In the genomic region with DNA sequence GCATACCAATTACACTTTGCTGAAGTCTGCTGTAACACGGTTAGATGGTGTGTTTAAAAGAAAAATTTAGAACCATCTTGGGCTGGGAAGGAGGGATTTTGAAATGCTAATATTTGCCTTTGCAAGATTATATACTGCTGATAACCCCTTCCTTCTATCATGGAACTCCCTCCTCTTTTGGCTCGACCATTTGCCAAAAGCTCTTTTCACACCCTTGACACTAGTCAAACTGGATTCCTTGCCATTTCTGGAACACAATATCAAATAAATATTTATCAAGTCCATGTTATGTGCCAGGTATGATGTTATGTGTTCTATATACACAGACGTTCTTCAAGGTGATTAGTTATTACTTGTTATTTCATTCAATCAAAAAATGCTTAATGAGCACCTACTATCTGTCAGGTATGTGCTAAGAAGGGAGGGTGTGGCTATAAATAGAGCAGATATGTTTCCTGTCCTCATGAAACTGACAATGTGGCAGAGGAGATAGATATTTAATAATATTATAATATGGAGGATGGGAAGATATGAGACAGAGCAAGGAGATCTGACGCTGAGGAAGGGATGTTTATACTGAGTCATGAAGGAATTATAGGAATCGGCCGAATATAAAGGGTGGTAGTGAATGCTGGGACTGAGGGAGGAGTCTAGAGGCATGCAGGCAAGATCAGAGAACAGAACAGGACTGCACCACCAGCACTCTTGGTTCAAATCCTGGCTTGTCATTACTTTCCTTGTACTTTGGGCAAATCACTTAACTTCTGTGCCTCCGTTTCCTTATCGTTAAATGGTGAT, we compare ENCODE assay signal across 18 cellular contexts. TPM values are rescaled to one million over a fixed set of nuclear protein-coding genes. Genes with fewer than 3 reads are reported as not detected.
DNase-seq lines count a peak whose midpoint lies in the region; ATAC-seq, FAIRE-seq and TF ChIP-seq lines count a peak whose summit lies in the region.
"Had no signal": no experiment of that assay in that cellular context is flagged by ENCODE, and none has a peak within 500 bp of the region (broad histone marks: within the 10 kb centered on the region; RNA-seq: fewer than 3 reads in every experiment).

No MANE protein-coding gene starts in this region.

- H3K4me2 ChIP-seq in K562 (ENCODE audit: insufficient read depth, low read length), result 0 out of 2 replicates have a peak overlapping the region, but pooled peaks have one; percentile 4
- H3K4me2 ChIP-seq: KMS-11 had no signal

- WGBS in K562 (ENCODE audit: insufficient coverage, low coverage, missing lambda C conversion rate), result 33% methylated on average over 8 of the region's 8 CpGs

- no peak for TF ChIP-seq EP300 in K562 (IDR thresholded peaks at IDR 0.05; ENCODE audit: low read length)

- no peaks in the 10 kb centered on the region for H3K9me3 ChIP-seq in K562 (replicated peaks; ENCODE audit: control insufficient read depth, insufficient read depth, low read depth, low read length)
- H3K9me3 ChIP-seq in ascending aorta, result no peaks in the 10 kb centered on the region
- H3K9me3 ChIP-seq: SJCRH30 had no signal

- H3K27ac ChIP-seq in K562 (ENCODE audit: extremely low read depth, low read depth, low read length) (no peak overlapping the region; the same call in 2 of the 3 replicates), foreskin keratinocyte (no peak overlapping the region), ascending aorta (no peak overlapping the region)
- H3K27ac ChIP-seq: HL-60, KMS-11, RWPE1, SJCRH30 had no signal

- no peaks in the 10 kb centered on the region for H3K9me1 ChIP-seq in K562 (ENCODE audit: control insufficient read depth, insufficient read depth, low read length)

- no peak overlapping the region for H3K9ac ChIP-seq in K562 (ENCODE audit: insufficient read depth in 1 of 2, low read depth in 2 of 2, low read length in 2 of 2)
- H3K9ac ChIP-seq: KMS-11 had no signal

- no peak for ATAC-seq in K562
- peak; percentile 48 for ATAC-seq in foreskin keratinocyte
- no peak for ATAC-seq in GM21528 (IDR thresholded peaks at IDR 0.05; ENCODE audit: low FRiP score, unreplicated experiment)

- FAIRE-seq in K562 (lab: Jason Lieb, UNC), result no peak

- peak overlapping the region; percentile 85 for H2AFZ ChIP-seq in K562 (ENCODE audit: low read depth, low read length)

- no peak for TF ChIP-seq RAD21 in K562 (CRISPR knock-in tag; conservative IDR thresholded peaks at IDR 0.05 in 1 of 2, IDR thresholded peaks at IDR 0.05 in 1 of 2)

- POLR2A ChIA-PET in K562 (lab: Yijun Ruan, JAX), result interaction anchor here (1.3 kb wide), 1 partner anchor 10 kb away, joined by 3 read pairs; no protein-coding TSS in a partner anchor

- H3K36me3 ChIP-seq in K562 (ENCODE audit: control insufficient read depth, insufficient read depth, low read length) (no peaks in the 10 kb centered on the region; the same call in 2 of the 3 replicates), ascending aorta (no peaks in the 10 kb centered on the region)
- H3K36me3 ChIP-seq: SJCRH30 had no signal

- TF ChIP-seq POLR2A in K562 (conservative IDR thresholded peaks at IDR 0.05), result no peak

- intact Hi-C loops in K562 (cut with micrococcal nuclease) (no loop called here), ascending aorta (cut with DNase I) (no loop called here)

- no peaks in the 10 kb centered on the region for H4K20me1 ChIP-seq in K562 (replicated peaks; ENCODE audit: control insufficient read depth, insufficient read depth, low read length)

- BruUV-seq in K562 (replicated peaks; lab: Mats Ljungman, UMichigan), result no TSS peak

- CTCF ChIA-PET in K562 (lab: Yijun Ruan, JAX; ENCODE audit: low intra/inter-chr PET ratio), result no interaction called here

- no peaks in the 10 kb centered on the region for H3K79me2 ChIP-seq in K562 (ENCODE audit: control insufficient read depth, insufficient read depth, low read length)

- DNase-seq in NCI-H2196 (lab: John Stamatoyannopoulos, UW; ENCODE audit: unreplicated experiment), result peak; percentile 38
- no peak for DNase-seq in NCI-H2196 treated with DMSO at 0.1 percent for 48 hours (lab: John Stamatoyannopoulos, UW; ENCODE audit: unreplicated experiment)
- no peak for DNase-seq in K562 (ENCODE audit: extremely low read depth in 1 of 4, low spot score in 3 of 4)
- DNase-seq in foreskin keratinocyte, result peak in 1 of 2 donors; percentile 61
- no peak for DNase-seq in activated CD4-positive, CD25-positive, alpha-beta regulatory T cell (lab: John Stamatoyannopoulos, UW)
- DNase-seq in ascending aorta (ENCODE audit: low spot score in 2 of 2), result no peak
- no peak for DNase-seq in NCI-H446 (lab: John Stamatoyannopoulos, UW)
- DNase-seq: 8988T; C1 segment of cervical spinal cord; H9; NCI-H526; NK-92 treated with Interleukin-12 subunit alpha and Interleukin-12 subunit beta, amount 100 ng/mL, for 24 hours; SJCRH30; SW 1271 had no signal

- TF ChIP-seq CTCF in K562 (IDR thresholded peaks at IDR 0.05 in 2 of 3, conservative IDR thresholded peaks at IDR 0.05 in 1 of 3; ENCODE audit: insufficient read depth in 2 of 3, low read depth in 1 of 3, low read length in 3 of 3) (no peak), foreskin keratinocyte (conservative IDR thresholded peaks at IDR 0.05) (no peak), ascending aorta (IDR thresholded peaks at IDR 0.05) (no peak)

- in situ Hi-C loops in K562 (cut with MboI), result no loop called here

- no peak overlapping the region for H3K4me3 ChIP-seq in K562
- H3K4me3 ChIP-seq in ascending aorta, result no peak overlapping the region
- H3K4me3 ChIP-seq: SJCRH30 had no signal

- H3K4me1 ChIP-seq in K562 (replicated peaks in 1 of 2; ENCODE audit: control insufficient read depth in 2 of 2, insufficient read depth in 2 of 2, low read length in 2 of 2) (peaks cover 5 to 50% of the 10 kb centered on the region in 2 experiments), foreskin keratinocyte (peaks cover 40% of the 10 kb centered on the region), ascending aorta (peaks cover 0 to 5% of the 10 kb centered on the region in 2 donors)
- H3K4me1 ChIP-seq: SJCRH30 had no signal

- no peaks in the 10 kb centered on the region for H3K27me3 ChIP-seq in K562 (ENCODE audit: control insufficient read depth in 2 of 2, insufficient read depth in 2 of 2, low read length in 2 of 2)
- H3K27me3 ChIP-seq in foreskin keratinocyte, result no peaks in the 10 kb centered on the region
- no peaks in the 10 kb centered on the region for H3K27me3 ChIP-seq in ascending aorta
- H3K27me3 ChIP-seq: SJCRH30 had no signal

TF ChIP-seq in K562, 482 proteins besides CTCF, POLR2A, EP300 and RAD21:
- TF ChIP-seq RBM25 (IDR thresholded peaks at IDR 0.05; ENCODE audit: low read depth, low read length, severe bottlenecking) (peak; percentile 15), CHCHD3 (CRISPR knock-in tag; IDR thresholded peaks at IDR 0.05) (no peak), MEF2A (IDR thresholded peaks at IDR 0.05; ENCODE audit: control insufficient read depth, low read depth, low read length) (peak; percentile 18; the same call in 1 of the 2 replicates)
TF ChIP-seq in K562: peak in this region for 2.

RNA-seq across cellular contexts. Expression of a gene that starts 16.1 kb away (rescaled TPM):
- total RNA-seq in K562 (2011; cell fraction: chromatin; rRNA removed; ENCODE audit: low replicate concordance), result 97.5 and 111 TPM in 2 replicates
- 52.4 and 62.2 TPM in 2 replicates for total RNA-seq in K562 (2011; cell fraction: nucleolus; rRNA removed)
- total RNA-seq in K562 (2011; cell fraction: nucleoplasm; rRNA removed), result 116 and 133 TPM in 2 replicates
- total RNA-seq in K562 (2014; rRNA removed), result 24.2 and 32.0 TPM in 2 replicates
- total RNA-seq in K562 (2014; rRNA removed; fragmentation: Illumina TruSeq; extraction: Trizol), result 39.8 and 49.1 TPM in 2 replicates
- 39.1 and 43.0 TPM in 2 replicates for total RNA-seq in K562 (2015; rRNA removed; fragmentation: Illumina TruSeq; extraction: Trizol)
- 36.9 and 38.6 TPM in 2 replicates for total RNA-seq in K562 (2021)
- polyA plus RNA-seq in K562 (2011; rRNA removed), result 49.8 and 66.2 TPM in 2 replicates
- 23.6 and 44.4 TPM in 2 replicates for polyA plus RNA-seq in K562 (2011; cell fraction: cytosol; rRNA removed)
- 23.0 and 26.5 TPM in 2 replicates for polyA plus RNA-seq in K562 (2011; cell fraction: nucleus; rRNA removed)
- polyA plus RNA-seq in K562 (2012), result 25.8 and 29.0 TPM in 2 replicates
- 38.1 and 41.2 TPM in 2 replicates for polyA plus RNA-seq in K562 (2014; fragmentation: Illumina TruSeq; extraction: Trizol)
- polyA plus RNA-seq in K562 (2014; fragmentation: Nextera tagmentation; extraction: Ambion mirVana), result 1 to 10 TPM; 3.0 to 4.7 TPM
- 25.8 and 27.8 TPM in 2 replicates for polyA plus RNA-seq in K562 (2014; rRNA removed)
- 97.0 and 108 TPM in 2 replicates for polyA minus RNA-seq in K562 (2011; rRNA and poly(A)+ RNA removed)
- 37.2 and 52.1 TPM in 2 replicates for polyA minus RNA-seq in K562 (2011; cell fraction: cytosol; rRNA and poly(A)+ RNA removed)
- polyA minus RNA-seq in K562 (2011; cell fraction: nucleus; rRNA and poly(A)+ RNA removed), result 21.0 and 34.7 TPM in 2 replicates
- 25.1 and 27.6 TPM in 2 replicates for total RNA-seq in foreskin keratinocyte
- 6.7 and 8.3 TPM in 2 replicates for polyA plus RNA-seq in foreskin keratinocyte
- total RNA-seq in ascending aorta, result 41.6 TPM

RNA-seq across cellular contexts. Expression of a gene that starts 56.9 kb away (rescaled TPM):
- total RNA-seq in K562 (2011; cell fraction: chromatin; rRNA removed; ENCODE audit: low replicate concordance), result not detected in 2 replicates
- total RNA-seq in K562 (2011; cell fraction: nucleolus; rRNA removed), result not detected in 2 replicates
- not detected in 2 replicates for total RNA-seq in K562 (2011; cell fraction: nucleoplasm; rRNA removed)
- total RNA-seq in K562 (2014; rRNA removed) (0.18 TPM in 1 of 2 replicates, not detected in the other), K562 (2014; rRNA removed; fragmentation: Illumina TruSeq; extraction: Trizol) (0.07 and 0.16 TPM in 2 replicates), K562 (2015; rRNA removed; fragmentation: Illumina TruSeq; extraction: Trizol) (not detected in 2 replicates), K562 (2021) (not detected in 2 replicates), foreskin keratinocyte (not detected in 2 replicates), ascending aorta (not detected)
- polyA plus RNA-seq in K562 (2011; rRNA removed) (0.04 and 0.08 TPM in 2 replicates), K562 (2014; fragmentation: Illumina TruSeq; extraction: Trizol) (0.14 and 0.18 TPM in 2 replicates), K562 (2014; fragmentation: Nextera tagmentation; extraction: Ambion mirVana) (under 1 TPM in 1 of 2 experiments, not detected in 1; 0.04 TPM), K562 (2014; rRNA removed) (0.18 TPM in 1 of 2 replicates, not detected in the other), foreskin keratinocyte (not detected in 2 replicates)
- polyA plus RNA-seq in K562 (2011; cell fraction: cytosol; rRNA removed), result 0.09 TPM in 1 of 2 replicates, not detected in the other
- not detected in 2 replicates for polyA plus RNA-seq in K562 (2011; cell fraction: nucleus; rRNA removed)
- 0.06 TPM in 1 of 2 replicates, not detected in the other for polyA plus RNA-seq in K562 (2012)
- not detected in 2 replicates for polyA minus RNA-seq in K562 (2011; rRNA and poly(A)+ RNA removed)
- polyA minus RNA-seq in K562 (2011; cell fraction: cytosol; rRNA and poly(A)+ RNA removed), result not detected in 2 replicates
- not detected in 2 replicates for polyA minus RNA-seq in K562 (2011; cell fraction: nucleus; rRNA and poly(A)+ RNA removed)
- total RNA-seq: H9, SJCRH30 had no signal
